Comparison of ENCODE assay signal across 1 cellular context in the genomic region with DNA sequence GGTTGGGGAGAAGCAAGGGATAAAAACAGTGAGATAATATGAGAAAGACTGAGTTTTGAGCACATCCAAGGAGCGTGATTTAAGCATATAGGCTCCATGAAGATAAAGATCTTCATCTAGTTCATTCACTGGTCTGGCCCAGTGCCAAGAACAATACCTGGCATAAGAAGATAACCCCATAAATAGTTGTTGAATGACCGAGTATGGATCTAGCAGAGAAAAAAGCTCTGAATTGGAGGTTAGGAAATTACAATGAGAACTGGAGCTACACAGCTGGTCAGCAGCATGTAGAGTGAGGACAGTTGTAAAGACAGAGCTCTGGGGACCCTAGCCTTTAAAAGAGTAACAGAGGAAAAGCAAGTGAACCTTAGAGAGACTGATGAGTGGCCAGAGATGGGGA.
TF ChIP-seq lines count a peak whose summit lies in the region.

No MANE protein-coding gene starts in this region.

TF ChIP-seq in HCT116, 20 proteins besides CTCF, POLR2A, EP300 and RAD21 (continued from another document):
- TF ChIP-seq REST (IDR thresholded peaks at IDR 0.05; ENCODE audit: low read depth) (no peak), EZH2 (IDR thresholded peaks at IDR 0.05) (no peak), JUND (IDR thresholded peaks at IDR 0.05) (no peak), CBX3 (IDR thresholded peaks at IDR 0.05; ENCODE audit: low read depth) (no peak), CEBPB (IDR thresholded peaks at IDR 0.05; ENCODE audit: low read depth) (no peak), TCF7L2 (IDR thresholded peaks at IDR 0.05; ENCODE audit: borderline replicate concordance, extremely low read depth, insufficient read depth, insufficient read length) (no peak), ZBTB33 (IDR thresholded peaks at IDR 0.05; ENCODE audit: extremely low read depth, insufficient replicate concordance, low read length) (no peak)
- TF ChIP-seq, protein P1, sequence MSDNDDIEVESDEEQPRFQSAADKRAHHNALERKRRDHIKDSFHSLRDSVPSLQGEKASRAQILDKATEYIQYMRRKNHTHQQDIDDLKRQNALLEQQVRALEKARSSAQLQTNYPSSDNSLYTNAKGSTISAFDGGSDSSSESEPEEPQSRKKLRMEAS (IDR thresholded peaks at IDR 0.05): no peak
- TF ChIP-seq, protein P2, sequence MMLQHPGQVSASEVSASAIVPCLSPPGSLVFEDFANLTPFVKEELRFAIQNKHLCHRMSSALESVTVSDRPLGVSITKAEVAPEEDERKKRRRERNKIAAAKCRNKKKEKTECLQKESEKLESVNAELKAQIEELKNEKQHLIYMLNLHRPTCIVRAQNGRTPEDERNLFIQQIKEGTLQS (IDR thresholded peaks at IDR 0.05): no peak
